11 cellular contexts compared by ENCODE assay signal in the genomic region with DNA sequence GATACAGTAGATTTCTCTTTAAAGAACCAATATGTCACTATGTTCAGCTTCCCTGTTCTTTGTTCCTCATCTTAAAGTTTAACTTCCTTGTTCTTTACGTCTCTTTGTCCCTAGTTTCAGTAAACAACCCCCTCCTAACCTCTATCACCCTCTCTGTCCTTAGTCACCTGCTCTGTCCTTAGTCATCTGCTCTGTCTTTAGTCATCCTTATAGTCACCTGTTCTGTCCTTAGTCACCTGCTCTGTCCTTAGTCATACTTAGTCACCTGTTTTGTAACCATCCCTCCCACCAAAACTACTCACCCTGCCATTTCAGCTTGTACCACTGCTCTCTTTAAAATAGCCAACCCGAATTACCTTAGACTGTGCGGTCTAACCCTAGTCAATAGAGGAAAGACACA.
DNase-seq lines count a peak whose midpoint lies in the region; ATAC-seq and TF ChIP-seq lines count a peak whose summit lies in the region.
"Had no signal": no experiment of that assay in that cellular context is flagged by ENCODE, and none has a peak within 500 bp of the region (broad histone marks: within the 10 kb centered on the region; RNA-seq: fewer than 3 reads in every experiment).

No MANE protein-coding gene starts in this region.

- peaks cover 27% of the 10 kb centered on the region for H3K4me1 Mint-ChIP-seq in mesothelial cell of epicardium

- peak overlapping the region; percentile 15 for H3K27ac Mint-ChIP-seq in mesothelial cell of epicardium

- H3K9me3 Mint-ChIP-seq in mesothelial cell of epicardium = peaks cover 13% of the 10 kb centered on the region

- DNase-seq in Daoy (ENCODE audit: low read depth) (peak; percentile 12), SKM-1 (lab: John Stamatoyannopoulos, UW; ENCODE audit: unreplicated experiment) (peak; percentile 37), mesothelial cell of epicardium (ENCODE audit: low spot score in 2 of 2, unreplicated experiment in 2 of 2) (no peak), NCI-H1694 treated with DMSO at 0.1 percent for 48 hours (lab: John Stamatoyannopoulos, UW) (no peak), mesenteric fat pad (ENCODE audit: low spot score) (no peak)
- DNase-seq: activated CD4-positive, alpha-beta T cell treated with anti-CD3 and anti-CD28 coated beads for 48 hours; Kasumi-1; stimulated activated naive CD4-positive, alpha-beta T cell treated with Interleukin-2 at 50 U/mL for 16 hours had no signal

- ATAC-seq in HG03378 (IDR thresholded peaks at IDR 0.05; ENCODE audit: unreplicated experiment) (peak; percentile 41), GM18517 (IDR thresholded peaks at IDR 0.05; ENCODE audit: unreplicated experiment) (no peak), GM19324 (IDR thresholded peaks at IDR 0.05; ENCODE audit: low FRiP score, unreplicated experiment) (no peak)

- H3K36me3 Mint-ChIP-seq in mesothelial cell of epicardium = peaks cover 10% of the 10 kb centered on the region

- no peak for TF ChIP-seq CTCF in mesothelial cell of epicardium (IDR thresholded peaks at IDR 0.05; ENCODE audit: unreplicated experiment)

- no peak overlapping the region for H3K4me3 Mint-ChIP-seq in mesothelial cell of epicardium

- no peaks in the 10 kb centered on the region for H3K27me3 Mint-ChIP-seq in mesothelial cell of epicardium (ENCODE audit: low read depth)

Comparison
In these comparisons a context has a peak if more than half of its experiments do, and no peak if none do; other contexts are left out.
1. DNase-seq: peak in Daoy (single experiment) and SKM-1 (single experiment); none in mesothelial cell of epicardium (0 of 2), NCI-H1694 treated with DMSO at 0.1 percent for 48 hours (single experiment) and mesenteric fat pad (single experiment).